33 cellular contexts compared by ENCODE assay signal in genomic region chr4:5942947-5943346, GRCh38. TPM values are rescaled to one million over a fixed set of nuclear protein-coding genes. Genes with fewer than 3 reads are reported as not detected.
"Had no signal": no experiment of that assay in that cellular context is flagged by ENCODE, and none has a peak within 500 bp of the region (broad histone marks: within the 10 kb centered on the region; RNA-seq: fewer than 3 reads in every experiment).

No MANE protein-coding gene starts in this region.

- H3K4me2 ChIP-seq: KMS-11, PC-9 had no signal

- ATAC-seq: activated naive CD4-positive, alpha-beta T cell treated with anti-CD3 and anti-CD28 coated beads, Interleukin-2, amount 50 U/mL, for 72 hours; activated T-cell treated with anti-CD3 and anti-CD28 coated beads, Interleukin-2, amount 50 U/mL, for 4 hours; body of pancreas had no signal

- H3K4me1 ChIP-seq: adrenal gland, body of pancreas, breast epithelium had no signal

- H2AFZ ChIP-seq: PC-9 had no signal

- H3K27ac ChIP-seq: adrenal gland, body of pancreas, breast epithelium, KMS-11, PC-9, RWPE1, VCaP had no signal

- H3K9ac ChIP-seq: KMS-11 had no signal

- H3K27me3 ChIP-seq: body of pancreas had no signal

- H3K9me3 ChIP-seq: adrenal gland, body of pancreas had no signal

- H3K4me3 ChIP-seq: adrenal gland, body of pancreas, breast epithelium, PC-9 had no signal

- H3K36me3 ChIP-seq: adrenal gland, breast epithelium had no signal

- FAIRE-seq: astrocyte, RCC 7860 had no signal

- DNase-seq: activated B cell treated with CpG ODN at 0.5 μM for 24 hours; activated CD4-positive, alpha-beta memory T cell treated with anti-CD3 and anti-CD28 coated beads for 36 hours; activated CD4-positive, alpha-beta T cell treated with anti-CD3 and anti-CD28 coated beads for 4 hours; activated CD4-positive, alpha-beta T cell treated with anti-CD3 and anti-CD28 coated beads, Interleukin-2, amount 50 U/mL, for 1 hour; activated CD4-positive, CD25-positive, alpha-beta regulatory T cell treated with anti-CD3 and anti-CD28 coated beads, Interleukin-2, amount 50 U/mL, for 72 hours; activated CD8-positive, alpha-beta memory T cell treated with anti-CD3 and anti-CD28 coated beads, Interleukin-2, amount 50 U/mL, for 4 hours; activated gamma-delta T cell treated with Interleukin-2 at 50 U/mL for 16 hours; activated naive CD4-positive, alpha-beta T cell treated with anti-CD3 and anti-CD28 coated beads for 36 hours; activated T-cell treated with anti-CD3 and anti-CD28 coated beads for 4 hours; activated T-cell treated with anti-CD3 and anti-CD28 coated beads, Interleukin-2, amount 50 U/mL, for 4 hours; adrenal gland; body of pancreas; NCI-H1092 treated with DMSO at 0.1 percent for 48 hours; NCI-H1417; NCI-H146; NCI-H187; NCI-H2081 treated with DMSO at 0.1 percent for 48 hours; NCI-H345; NCI-H524 treated with DMSO at 0.1 percent for 48 hours; PC-9; Right ventricle myocardium superior; SW 1271; T-helper 9 cell had no signal

RNA-seq across cellular contexts. Expression of gene CRMP1, which starts 50.1 kb away (rescaled TPM):
- total RNA-seq: activated CD4-positive, alpha-beta memory T cell treated with anti-CD3 and anti-CD28 coated beads for 36 hours; activated naive CD4-positive, alpha-beta T cell treated with anti-CD3 and anti-CD28 coated beads for 36 hours; activated naive CD4-positive, alpha-beta T cell treated with anti-CD3 and anti-CD28 coated beads, Interleukin-2, amount 50 U/mL, for 72 hours; activated T-helper 1 cell treated with anti-CD3 and anti-CD28 coated beads, Interleukin-12 subunit alpha, Interleukin-12 subunit beta, Interleukin-2, Interleukin-4 antibody, amounts not matched to agents 30 ng/mL and 10 ng/mL and 1 ng/mL, durations not matched to agents 14 hours and 24 hours and 36 hours; M059J; OCI-LY7; PC-9 had no signal
